In genomic region chr11:74948898-74949747, GRCh38 we compare ENCODE assay signal across 1 cellular context.
A peak's percentile ranks its signal among the peaks of the same experiment; 100 is the strongest.
TF ChIP-seq lines count a peak whose summit lies in the region.

Gene SPCS2 (plus strand): TSS chr11:74949266. CDS start chr11:74949286, 20 bp downstream.
Gene XRRA1 (minus strand): TSS chr11:74949091. CDS start chr11:74940878, 8,213 bp downstream.

TF ChIP-seq in HEK293, 187 proteins besides CTCF, POLR2A, EP300 and RAD21 (continued from another document):
- no peak for TF ChIP-seq ZNF660 (tag by site-specific recombination; IDR thresholded peaks at IDR 0.05)
- TF ChIP-seq ZNF121 (tag by site-specific recombination; IDR thresholded peaks at IDR 0.05) = no peak
- no peak for TF ChIP-seq ZNF792 (tag by site-specific recombination; IDR thresholded peaks at IDR 0.05)
- TF ChIP-seq ZNF341 (tag by site-specific recombination; IDR thresholded peaks at IDR 0.05; ENCODE audit: low read depth) = no peak
- TF ChIP-seq ZNF518A (tag by site-specific recombination; conservative IDR thresholded peaks at IDR 0.05; ENCODE audit: low read depth) = no peak
- TF ChIP-seq ZNF521 (tag by site-specific recombination; IDR thresholded peaks at IDR 0.05) = no peak
- TF ChIP-seq KLF1 (tag by site-specific recombination; IDR thresholded peaks at IDR 0.05) = no peak
- no peak for TF ChIP-seq ZFP69B (tag by site-specific recombination; IDR thresholded peaks at IDR 0.05)
- no peak for TF ChIP-seq ZNF544 (tag by site-specific recombination; IDR thresholded peaks at IDR 0.05)
- TF ChIP-seq ZNF324 (tag by site-specific recombination; IDR thresholded peaks at IDR 0.05) = no peak; the same call in 1 of the 2 replicates
- no peak for TF ChIP-seq ZSCAN16 (tag by site-specific recombination; IDR thresholded peaks at IDR 0.05)
- no peak for TF ChIP-seq ZNF10 (tag by site-specific recombination; IDR thresholded peaks at IDR 0.05)
- TF ChIP-seq ZNF776 (tag by site-specific recombination; IDR thresholded peaks at IDR 0.05; ENCODE audit: borderline replicate concordance) = no peak
- TF ChIP-seq ZNF335 (tag by site-specific recombination; conservative IDR thresholded peaks at IDR 0.05) = peak; percentile 83
- TF ChIP-seq ZSCAN5A (tag by site-specific recombination; IDR thresholded peaks at IDR 0.05) = 0 out of 2 replicates have a peak, but pooled peaks have one; percentile 31
- TF ChIP-seq ZNF202 (tag by site-specific recombination; IDR thresholded peaks at IDR 0.05; ENCODE audit: borderline replicate concordance) = no peak
- TF ChIP-seq ZNF2 (tag by site-specific recombination; IDR thresholded peaks at IDR 0.05) = peak; percentile 26; the same call in 1 of the 2 replicates
- no peak for TF ChIP-seq REPIN1 (tag by site-specific recombination; IDR thresholded peaks at IDR 0.05; ENCODE audit: low read depth)
- TF ChIP-seq ZBTB49 (tag by site-specific recombination; IDR thresholded peaks at IDR 0.05; ENCODE audit: low read depth) = no peak
- TF ChIP-seq ZSCAN23 (tag by site-specific recombination; IDR thresholded peaks at IDR 0.05) = no peak
- no peak; the same call in 1 of the 2 replicates for TF ChIP-seq WT1 (tag by site-specific recombination; IDR thresholded peaks at IDR 0.05)
- TF ChIP-seq ZNF664 (tag by site-specific recombination; IDR thresholded peaks at IDR 0.05) = no peak
- no peak for TF ChIP-seq PRDM6 (tag by site-specific recombination; IDR thresholded peaks at IDR 0.05)
- TF ChIP-seq KLF9 (tag by site-specific recombination; IDR thresholded peaks at IDR 0.05; ENCODE audit: low read depth) = peak; percentile 28; the same call in 1 of the 2 replicates
- no peak for TF ChIP-seq BCL11A (tag by site-specific recombination; IDR thresholded peaks at IDR 0.05; ENCODE audit: low read depth)
- TF ChIP-seq PRDM1 (tag by site-specific recombination; IDR thresholded peaks at IDR 0.05) = no peak
- no peak for TF ChIP-seq ZFP3 (tag by site-specific recombination; IDR thresholded peaks at IDR 0.05; ENCODE audit: low read depth)
- no peak for TF ChIP-seq ZBTB21 (tag by site-specific recombination; IDR thresholded peaks at IDR 0.05)
- no peak for TF ChIP-seq ZNF26 (tag by site-specific recombination; IDR thresholded peaks at IDR 0.05)
- TF ChIP-seq ZNF449 (tag by site-specific recombination; IDR thresholded peaks at IDR 0.05) = no peak
- TF ChIP-seq ELK4 (IDR thresholded peaks at IDR 0.05; ENCODE audit: borderline replicate concordance, low read depth, low read length) = no peak
- TF ChIP-seq SALL2 (tag by site-specific recombination; IDR thresholded peaks at IDR 0.05; ENCODE audit: borderline replicate concordance) = no peak
- peak; percentile 97; the same call in 1 of the 2 replicates for TF ChIP-seq ZNF777 (tag by site-specific recombination; IDR thresholded peaks at IDR 0.05; ENCODE audit: borderline replicate concordance)
- no peak for TF ChIP-seq ZNF157 (tag by site-specific recombination; IDR thresholded peaks at IDR 0.05)
- no peak for TF ChIP-seq MYNN (tag by site-specific recombination; IDR thresholded peaks at IDR 0.05; ENCODE audit: borderline replicate concordance)
- no peak for TF ChIP-seq ZNF560 (tag by site-specific recombination; IDR thresholded peaks at IDR 0.05; ENCODE audit: borderline replicate concordance)
- no peak for TF ChIP-seq ZNF639 (tag by site-specific recombination; IDR thresholded peaks at IDR 0.05)
- TF ChIP-seq ZNF654 (tag by site-specific recombination; IDR thresholded peaks at IDR 0.05; ENCODE audit: low read depth) = no peak
- 0 out of 2 replicates have a peak, but pooled peaks have one; percentile 44 for TF ChIP-seq ZNF692 (tag by site-specific recombination; IDR thresholded peaks at IDR 0.05)
- TF ChIP-seq GLIS1 (tag by site-specific recombination; IDR thresholded peaks at IDR 0.05) = 0 out of 2 replicates have a peak, but pooled peaks have one; percentile 12
- peak; percentile 76 for TF ChIP-seq ZEB2 (tag by site-specific recombination; IDR thresholded peaks at IDR 0.05)
- TF ChIP-seq ZNF18 (tag by site-specific recombination; IDR thresholded peaks at IDR 0.05) = no peak
TF ChIP-seq in HEK293: peak in this region for 32.
